ENCODE assay signal across 29 cellular contexts in the genomic region with DNA sequence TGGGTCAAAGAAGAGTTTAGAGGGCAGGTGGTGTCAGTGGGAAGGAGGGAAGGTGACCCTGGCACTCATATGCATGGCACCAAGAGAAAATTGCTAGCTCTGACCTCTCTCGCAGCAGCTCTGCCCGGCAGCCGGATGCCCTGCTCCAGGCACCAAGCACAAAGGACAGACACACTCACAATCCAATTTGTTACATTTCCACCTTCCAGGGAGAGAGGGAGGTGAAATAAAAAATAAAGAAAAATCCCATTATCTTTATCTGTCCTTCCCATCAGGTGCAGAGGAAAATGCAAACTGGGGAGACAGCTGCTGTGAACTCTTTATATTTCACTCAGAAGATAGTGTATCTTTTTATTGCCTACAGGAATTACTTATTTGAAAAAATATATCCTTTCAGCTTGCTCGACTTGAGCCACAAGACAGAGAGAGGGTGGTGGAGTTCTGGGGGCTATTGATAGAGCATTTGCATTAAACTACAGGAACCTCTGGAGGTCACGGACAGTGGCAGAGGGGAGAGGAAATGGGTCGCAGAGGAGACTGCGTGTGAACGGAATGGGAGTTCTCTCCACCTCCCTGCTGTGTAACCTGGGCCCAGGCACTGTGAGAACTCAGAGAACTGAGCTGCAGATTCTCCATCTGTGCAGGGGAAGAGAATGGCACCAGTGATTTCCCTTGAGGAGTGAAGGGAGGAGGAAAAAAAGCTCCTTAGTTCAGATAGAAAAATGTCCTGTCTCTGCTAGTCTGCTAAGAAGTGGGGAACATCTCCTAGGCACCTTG.
"Had no signal": no experiment of that assay in that cellular context is flagged by ENCODE, and none has a peak within 500 bp of the region (broad histone marks: within the 10 kb centered on the region; RNA-seq: fewer than 3 reads in every experiment).

No MANE protein-coding gene starts in this region.

- H3K27ac Mint-ChIP-seq: memory B cell; naive thymus-derived CD4-positive, alpha-beta T cell; nephron; neural progenitor cell; stimulated activated naive CD8-positive, alpha-beta T cell treated with anti-CD3 and anti-CD28 coated beads, Interleukin-15, amount 100 ng/mL, for 72 hours had no signal

- H3K36me3 ChIP-seq: gastrocnemius medialis, neural progenitor cell, prostate gland, suprapubic skin, transverse colon, upper lobe of right lung, uterus had no signal

- H3K27ac ChIP-seq: epithelial cell of prostate, gastrocnemius medialis, neural progenitor cell, parathyroid adenoma, prostate gland, right atrium auricular region, suprapubic skin, transverse colon, upper lobe of right lung, uterus had no signal

- H3K4me1 Mint-ChIP-seq: memory B cell; stimulated activated naive CD8-positive, alpha-beta T cell treated with anti-CD3 and anti-CD28 coated beads, Interleukin-15, amount 100 ng/mL, for 72 hours had no signal

- H3K4me3 ChIP-seq: dorsolateral prefrontal cortex, gastrocnemius medialis, lung, neural progenitor cell, prostate gland, right atrium auricular region, smooth muscle cell, suprapubic skin, transverse colon, upper lobe of right lung, uterus had no signal

- H2AFZ ChIP-seq: neural progenitor cell, parathyroid adenoma had no signal

- H3K4me2 ChIP-seq: neural progenitor cell, smooth muscle cell had no signal

- H3K79me2 ChIP-seq: parathyroid adenoma had no signal

- ATAC-seq: esophagus mucosa; gastrocnemius medialis; naive thymus-derived CD4-positive, alpha-beta T cell; sciatic nerve; stimulated activated naive CD8-positive, alpha-beta T cell treated with anti-CD3 and anti-CD28 coated beads, Interleukin-15, amount 100 ng/mL, for 72 hours; upper lobe of right lung had no signal

- H3K9me3 ChIP-seq: gastrocnemius medialis, prostate gland, right atrium auricular region, suprapubic skin, transverse colon, upper lobe of right lung, uterus had no signal

- DNase-seq: dorsolateral prefrontal cortex; effector CD4-positive, alpha-beta T cell; foreskin fibroblast; gastrocnemius medialis; head of caudate nucleus; kidney; midbrain; naive thymus-derived CD4-positive, alpha-beta T cell; stimulated activated CD4-positive, alpha-beta T cell treated with anti-CD3 and anti-CD28 coated beads, Interleukin-12 subunit alpha, Interleukin-12 subunit beta, amount 100 ng/mL, for 4 hours; stimulated activated CD4-positive, alpha-beta T cell treated with anti-CD3 and anti-CD28 coated beads, Interleukin-1b, Interleukin-23, amount 100 ng/mL, for 48 hours; stimulated activated CD4-positive, alpha-beta T cell treated with anti-CD3 and anti-CD28 coated beads, Interleukin-4, amount 100 ng/mL, for 1 hour; stimulated activated CD8-positive, alpha-beta memory T cell treated with anti-CD3 and anti-CD28 coated beads, Interleukin-4, amount 100 ng/mL, for 48 hours; stimulated activated naive CD4-positive, alpha-beta T cell; stimulated activated naive CD8-positive, alpha-beta T cell treated with anti-CD3 and anti-CD28 coated beads, Interleukin-15, amount 100 ng/mL, for 72 hours; transverse colon; upper lobe of right lung; uterus had no signal

- H3K4me3 Mint-ChIP-seq: memory B cell; naive thymus-derived CD4-positive, alpha-beta T cell; nephron; neural progenitor cell; stimulated activated naive CD8-positive, alpha-beta T cell treated with anti-CD3 and anti-CD28 coated beads, Interleukin-15, amount 100 ng/mL, for 72 hours had no signal

- H3K9ac ChIP-seq: neural progenitor cell, parathyroid adenoma had no signal

- H3K4me1 ChIP-seq: gastrocnemius medialis, neural progenitor cell, parathyroid adenoma, prostate gland, right atrium auricular region, transverse colon, upper lobe of right lung, uterus had no signal

- H3K9me3 Mint-ChIP-seq: neural progenitor cell; stimulated activated naive CD8-positive, alpha-beta T cell treated with anti-CD3 and anti-CD28 coated beads, Interleukin-15, amount 100 ng/mL, for 72 hours had no signal

- H3K27me3 ChIP-seq: gastrocnemius medialis, neural progenitor cell, right atrium auricular region, transverse colon, upper lobe of right lung, uterus had no signal

- H3K36me3 Mint-ChIP-seq: memory B cell; naive thymus-derived CD4-positive, alpha-beta T cell; neural progenitor cell had no signal
